In genomic region chr10:73413108-73413527, GRCh38 we compare ENCODE assay signal across 8 cellular contexts. TPM values are rescaled to one million over a fixed set of nuclear protein-coding genes. Genes with fewer than 3 reads are reported as not detected.
A peak's percentile ranks its signal among the peaks of the same experiment; 100 is the strongest.
DNase-seq lines count a peak whose midpoint lies in the region; ATAC-seq and TF ChIP-seq lines count a peak whose summit lies in the region.

No MANE protein-coding gene starts in this region.

- H3K4me1 ChIP-seq in RWPE2 (ENCODE audit: insufficient read depth, poor library complexity, severe bottlenecking) = peaks cover 10% of the 10 kb centered on the region

- H3K27ac ChIP-seq in HL-60 (replicated peaks) (peak overlapping the region; percentile 82), RWPE2 (ENCODE audit: poor library complexity, severe bottlenecking) (peak overlapping the region; percentile 86)

- in situ Hi-C loops in T47D (cut with HindIII; ENCODE audit: low pct_unique_long_range_greater_than_20kb, low sequenced_read_pairs) = no loop called here

- TF ChIP-seq CTCF in HL-60 (IDR thresholded peaks at IDR 0.05; ENCODE audit: insufficient read depth, low read length) (no peak), RWPE2 (IDR thresholded peaks at IDR 0.05; ENCODE audit: poor library complexity, severe bottlenecking) (no peak), kidney epithelial cell (IDR thresholded peaks at IDR 0.05; ENCODE audit: insufficient read depth, low read length, poor library complexity, severe bottlenecking) (no peak)

- peak; percentile 62 for DNase-seq in ELR (ENCODE audit: low read depth)
- peak; percentile 54 to 61 for DNase-seq in HL-60 (ENCODE audit: low read depth in 1 of 2, low spot score in 1 of 2)
- no peak for DNase-seq in RWPE2 (ENCODE audit: low spot score)
- peak; percentile 46 to 85 for DNase-seq in T47D (ENCODE audit: low read depth in 1 of 2, low spot score in 1 of 2)
- DNase-seq in kidney epithelial cell (ENCODE audit: low read depth) = no peak
- peak; percentile 4 for DNase-seq in stimulated activated CD8-positive, alpha-beta memory T cell treated with anti-CD3 and anti-CD28 coated beads, Interleukin-4, amount 100 ng/mL, for 24 hours (ENCODE audit: low read depth)
- no peak for DNase-seq in GF-D8 (lab: John Stamatoyannopoulos, UW)

- ATAC-seq in GM21367 (IDR thresholded peaks at IDR 0.05; ENCODE audit: unreplicated experiment) (peak; percentile 20), RWPE2 (ENCODE audit: low read depth) (peak; percentile 39)

- no peaks in the 10 kb centered on the region for H3K27me3 ChIP-seq in HL-60 (ENCODE audit: insufficient read depth, poor library complexity, severe bottlenecking)
- H3K27me3 ChIP-seq in RWPE2 (ENCODE audit: insufficient read depth, poor library complexity, severe bottlenecking) = no peaks in the 10 kb centered on the region
- H3K27me3 ChIP-seq in kidney epithelial cell (ENCODE audit: control insufficient read depth, insufficient read depth, low read length) = no peaks in the 10 kb centered on the region

- peak overlapping the region; percentile 99 for H3K4me3 ChIP-seq in HL-60 (replicated peaks; ENCODE audit: insufficient read depth, low read length)
- peak overlapping the region; percentile 98 for H3K4me3 ChIP-seq in RWPE2 (ENCODE audit: severe bottlenecking)
- H3K4me3 ChIP-seq in kidney epithelial cell (ENCODE audit: low read depth, low read length) = peak overlapping the region; percentile 92

- H3K36me3 ChIP-seq in RWPE2 (ENCODE audit: low read depth) = no peaks in the 10 kb centered on the region
- H3K36me3 ChIP-seq in kidney epithelial cell (ENCODE audit: control insufficient read depth, insufficient read depth, low read length) = no peaks in the 10 kb centered on the region

- H3K9me3 ChIP-seq in RWPE2 (ENCODE audit: severe bottlenecking) = no peaks in the 10 kb centered on the region

RNA-seq across cellular contexts. Expression of gene ANXA7, which starts 0.7 kb away (rescaled TPM):
- total RNA-seq in kidney epithelial cell = 109 and 112 TPM in 2 replicates

RNA-seq across cellular contexts. Expression of gene MSS51, which starts 20.2 kb away (rescaled TPM):
- 0.54 and 0.55 TPM in 2 replicates for total RNA-seq in kidney epithelial cell

RNA-seq across cellular contexts. Expression of gene CFAP70, which starts 54.5 kb away (rescaled TPM):
- total RNA-seq in kidney epithelial cell = 1.2 and 2.6 TPM in 2 replicates

Comparison
In these comparisons a context has a peak if more than half of its experiments do, and no peak if none do; other contexts are left out.
1. DNase-seq: peak in ELR (single experiment), HL-60 (2 of 2), T47D (2 of 2) and stimulated activated CD8-positive, alpha-beta memory T cell treated with anti-CD3 and anti-CD28 coated beads, Interleukin-4, amount 100 ng/mL, for 24 hours (single experiment); none in RWPE2 (single experiment), kidney epithelial cell (single experiment) and GF-D8 (single experiment).
2. Peak in every context shown above with its lines, with median percentiles within 50 percentile points of each other: H3K4me3 ChIP-seq.